In the genomic region with DNA sequence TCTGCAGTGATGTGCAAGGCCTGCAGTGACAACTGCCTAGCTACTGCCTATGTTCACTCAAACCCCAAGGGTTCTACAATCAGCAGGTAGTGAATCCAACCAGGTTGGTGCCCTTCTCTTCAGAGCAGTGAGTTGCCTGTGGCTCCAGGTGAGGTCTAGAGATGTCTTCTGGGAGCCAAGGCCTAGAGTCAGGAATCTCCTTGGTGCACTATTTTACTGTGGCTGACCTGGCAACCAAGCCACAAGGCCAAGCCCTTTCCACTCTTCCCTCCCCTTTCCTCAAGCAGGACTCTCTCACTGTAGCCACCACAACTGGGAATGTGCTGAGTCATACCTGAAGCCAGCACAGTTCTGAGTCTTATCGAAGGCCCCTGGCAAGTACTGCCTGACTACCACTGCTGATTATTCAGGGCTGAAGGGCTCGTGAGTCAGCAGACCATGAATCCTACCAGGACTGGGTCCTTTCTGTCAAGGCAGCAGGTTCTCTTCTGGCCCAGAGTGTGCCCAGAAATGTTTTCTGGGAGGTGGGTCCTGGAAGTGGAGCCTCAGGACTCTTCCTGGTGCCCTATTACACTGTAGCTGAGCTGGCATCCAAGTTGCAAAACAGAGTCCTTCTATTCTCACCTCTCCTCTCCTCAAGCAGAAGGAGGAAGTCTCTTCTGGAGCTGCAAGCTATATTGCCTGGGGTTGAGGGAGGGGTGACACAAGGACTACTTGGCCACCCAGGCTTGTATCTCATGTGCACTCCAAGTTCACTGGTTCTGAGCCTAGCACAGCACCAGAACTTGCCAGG, we compare ENCODE assay signal across 9 cellular contexts.
DNase-seq lines count a peak whose midpoint lies in the region; ATAC-seq and TF ChIP-seq lines count a peak whose summit lies in the region.
"Had no signal": no experiment of that assay in that cellular context is flagged by ENCODE, and none has a peak within 500 bp of the region (broad histone marks: within the 10 kb centered on the region; RNA-seq: fewer than 3 reads in every experiment).

No MANE protein-coding gene starts in this region.

- H3K9ac ChIP-seq in mammary epithelial cell (ENCODE audit: insufficient read depth, low read length): no peak overlapping the region
- H3K9ac ChIP-seq in mesenchymal stem cell (ENCODE audit: low read length): peak overlapping the region; percentile 15

- no peaks in the 10 kb centered on the region for H3K9me3 ChIP-seq in CD8-positive, alpha-beta memory T cell (ENCODE audit: low read length)
- no peaks in the 10 kb centered on the region for H3K9me3 ChIP-seq in mammary epithelial cell (replicated peaks; ENCODE audit: insufficient read depth, low read length)
- peaks cover 3% of the 10 kb centered on the region for H3K9me3 ChIP-seq in mesenchymal stem cell (ENCODE audit: control insufficient read depth, low read length)

- CTCF ChIA-PET in CD8-positive, alpha-beta memory T cell (lab: Charles Lee): no interaction called here
- CTCF ChIA-PET in mammary epithelial cell (lab: Charles Lee; ENCODE audit: low non-redundant PET): no interaction called here

- H3K36me3 ChIP-seq in CD8-positive, alpha-beta memory T cell (ENCODE audit: insufficient read depth, low read length): no peaks in the 10 kb centered on the region
- no peaks in the 10 kb centered on the region for H3K36me3 ChIP-seq in mammary epithelial cell (ENCODE audit: insufficient read depth, low read length)
- no peaks in the 10 kb centered on the region for H3K36me3 ChIP-seq in mesenchymal stem cell (ENCODE audit: control insufficient read depth in 1 of 2, insufficient read depth in 2 of 2, low read depth in 1 of 2, low read length in 2 of 2)

- intact Hi-C loops in mammary epithelial cell (cut with micrococcal nuclease): loop anchor here (2.0 to 5.0 kb wide), 2 partner anchors 112 to 815 kb away; partner anchors contain the start of genes BTC and CXCL1

- DNase-seq in CD8-positive, alpha-beta memory T cell: no peak
- DNase-seq in LoVo (ENCODE audit: low spot score) (peak; percentile 93), mammary epithelial cell (peak; percentile 96), mesenchymal stem cell (peak; percentile 91), NCI-H2227 treated with DMSO at 0.1 percent for 48 hours (lab: John Stamatoyannopoulos, UW) (no peak), CD1c-positive myeloid dendritic cell (ENCODE audit: extremely low spot score) (no peak), GM19240 (ENCODE audit: insufficient read length, low spot score) (no peak)
- DNase-seq: stimulated activated CD4-positive, alpha-beta T cell treated with anti-CD3 and anti-CD28 coated beads, Interleukin-4, amount 100 ng/mL, for 24 hours had no signal

- no peak overlapping the region for H3K27ac Mint-ChIP-seq in CD8-positive, alpha-beta memory T cell

- H2AK5ac ChIP-seq in mesenchymal stem cell (ENCODE audit: low read length, severe bottlenecking): peak overlapping the region; percentile 79

- H2BK15ac ChIP-seq in mesenchymal stem cell (ENCODE audit: low read depth, poor library complexity, severe bottlenecking): no peak overlapping the region

- peak overlapping the region; percentile 38 for H2BK120ac ChIP-seq in mesenchymal stem cell (ENCODE audit: low read depth, low read length)

- in situ Hi-C loops in mammary epithelial cell (cut with MboI; ENCODE audit: low sequenced_read_pairs in 2 of 2): no loop called here

- H3K4me3 Mint-ChIP-seq in CD8-positive, alpha-beta memory T cell: no peak overlapping the region

- no peaks in the 10 kb centered on the region for H3K79me1 ChIP-seq in mesenchymal stem cell (replicated peaks; ENCODE audit: low read length, poor library complexity, severe bottlenecking)

- dilution Hi-C loops in mammary epithelial cell (cut with HindIII; ENCODE audit: low sequenced_read_pairs): no loop called here

- no TSS peak for BruUV-seq in mammary epithelial cell (replicated peaks; lab: Mats Ljungman, UMichigan)

- no peaks in the 10 kb centered on the region for H3K4me1 ChIP-seq in CD8-positive, alpha-beta memory T cell (ENCODE audit: insufficient read depth, low read length)
- H3K4me1 ChIP-seq in mammary epithelial cell (ENCODE audit: insufficient read depth, low read length) (peaks cover 15% of the 10 kb centered on the region), mesenchymal stem cell (ENCODE audit: control insufficient read depth, insufficient read depth, low read depth, low read length) (peaks cover 7% of the 10 kb centered on the region)

- H2AFZ ChIP-seq in mammary epithelial cell (ENCODE audit: low read depth, low read length) (peak overlapping the region; percentile 54), mesenchymal stem cell (ENCODE audit: low read depth, low read length) (peak overlapping the region; percentile 8)

- no peak overlapping the region for H3K14ac ChIP-seq in mesenchymal stem cell (ENCODE audit: low read length in 2 of 2)

- no peak overlapping the region for H3K4me3 ChIP-seq in CD8-positive, alpha-beta memory T cell (ENCODE audit: low read length)
- no peak overlapping the region for H3K4me3 ChIP-seq in mammary epithelial cell (replicated peaks in 1 of 3; ENCODE audit: insufficient read depth in 1 of 3, low read depth in 2 of 3, low read length in 3 of 3)
- H3K4me3 ChIP-seq in mesenchymal stem cell (ENCODE audit: insufficient read depth in 1 of 2, low read depth in 1 of 2, low read length in 2 of 2): no peak overlapping the region

- H4K8ac ChIP-seq in mesenchymal stem cell (ENCODE audit: low read length): peak overlapping the region; percentile 87

- H3K27me3 Mint-ChIP-seq in CD8-positive, alpha-beta memory T cell: peaks cover 5 to 25% of the 10 kb centered on the region in 2 donors

- H3K4me1 Mint-ChIP-seq in CD8-positive, alpha-beta memory T cell: no peaks in the 10 kb centered on the region

- TF ChIP-seq CTCF in mammary epithelial cell (conservative IDR thresholded peaks at IDR 0.05 in 1 of 2, IDR thresholded peaks at IDR 0.05 in 1 of 2; ENCODE audit: extremely low read depth in 1 of 2, insufficient read depth in 1 of 2, low read depth in 1 of 2, low read length in 2 of 2): no peak

- H3K27ac ChIP-seq in CD8-positive, alpha-beta memory T cell (ENCODE audit: low read depth, low read length): peak overlapping the region; percentile 15
- H3K27ac ChIP-seq in mammary epithelial cell (ENCODE audit: insufficient read depth, low read depth, low read length): peak overlapping the region; percentile 54
- peak overlapping the region; percentile 27 for H3K27ac ChIP-seq in mesenchymal stem cell (ENCODE audit: low read length, poor library complexity, severe bottlenecking)

- no peaks in the 10 kb centered on the region for H3K27me3 ChIP-seq in CD8-positive, alpha-beta memory T cell (ENCODE audit: insufficient read depth, low read length, poor library complexity, severe bottlenecking)
- H3K27me3 ChIP-seq in mammary epithelial cell (ENCODE audit: insufficient read depth, low read length): no peaks in the 10 kb centered on the region
- H3K27me3 ChIP-seq in mesenchymal stem cell (ENCODE audit: control insufficient read depth in 1 of 2, insufficient read depth in 1 of 2, low read length in 2 of 2): no peaks in the 10 kb centered on the region

- POLR2A ChIA-PET in CD8-positive, alpha-beta memory T cell (lab: Charles Lee): no interaction called here

- WGBS in mammary epithelial cell (ENCODE audit: low coverage, missing lambda C conversion rate): 0% methylated on average over 2 of the region's 2 CpGs
- 3% methylated on average over 2 of the region's 2 CpGs for WGBS in mesenchymal stem cell

- H3K18ac ChIP-seq in mesenchymal stem cell (ENCODE audit: low read depth in 1 of 2, low read length in 2 of 2): peak overlapping the region; percentile 37 to 71

- peaks cover 0 to 2% (median 0%) of the 10 kb centered on the region in 5 donors for H3K9me3 Mint-ChIP-seq in CD8-positive, alpha-beta memory T cell

- no peak overlapping the region for H2BK5ac ChIP-seq in mesenchymal stem cell (ENCODE audit: low read depth, low read length, poor library complexity, severe bottlenecking)

- H4K91ac ChIP-seq in mesenchymal stem cell (ENCODE audit: low read length): no peak overlapping the region

- H3K4ac ChIP-seq in mesenchymal stem cell (ENCODE audit: low read depth in 1 of 2, low read length in 2 of 2): peak overlapping the region; percentile 63 to 85

- peak overlapping the region; percentile 20 to 90 for H2BK12ac ChIP-seq in mesenchymal stem cell (ENCODE audit: low read length in 2 of 2)

- ATAC-seq in GM19467 (IDR thresholded peaks at IDR 0.05; ENCODE audit: unreplicated experiment): no peak

- no peak overlapping the region for H3K23ac ChIP-seq in mesenchymal stem cell (ENCODE audit: low read length in 2 of 2)

- no peaks in the 10 kb centered on the region for H3K36me3 Mint-ChIP-seq in CD8-positive, alpha-beta memory T cell

- no peak overlapping the region for H3K4me2 ChIP-seq in mammary epithelial cell (ENCODE audit: insufficient read depth, low read depth, low read length)
- no peak overlapping the region for H3K4me2 ChIP-seq in mesenchymal stem cell (ENCODE audit: low read length, poor library complexity, severe bottlenecking)

- no peaks in the 10 kb centered on the region for H3K79me2 ChIP-seq in mammary epithelial cell (ENCODE audit: insufficient read depth, low read length)

- H4K20me1 ChIP-seq in mammary epithelial cell (ENCODE audit: insufficient read depth, low read length): no peaks in the 10 kb centered on the region

Comparison
In these comparisons a context has a peak if more than half of its experiments do, and no peak if none do; other contexts are left out.
1. DNase-seq: peak in LoVo (single experiment), mammary epithelial cell (single experiment) and mesenchymal stem cell (single experiment); none in CD8-positive, alpha-beta memory T cell (0 of 5), NCI-H2227 treated with DMSO at 0.1 percent for 48 hours (single experiment), CD1c-positive myeloid dendritic cell (single experiment) and GM19240 (single experiment).
2. Peak in every context shown above with its lines, with median percentiles within 50 percentile points of each other: H3K27ac ChIP-seq.